ENCODE assay signal across 14 cellular contexts in genomic region chr6:158826819-158827501, GRCh38. TPM values are rescaled to one million over a fixed set of nuclear protein-coding genes. Genes with fewer than 3 reads are reported as not detected.
DNase-seq lines count a peak whose midpoint lies in the region; ATAC-seq, FAIRE-seq and TF ChIP-seq lines count a peak whose summit lies in the region.
"Had no signal": no experiment of that assay in that cellular context is flagged by ENCODE, and none has a peak within 500 bp of the region (broad histone marks: within the 10 kb centered on the region; RNA-seq: fewer than 3 reads in every experiment).

No MANE protein-coding gene starts in this region.

- 0 out of 2 replicates have a peak, but pooled peaks have one; percentile 9 for TF ChIP-seq RAD21 in GM12878 (IDR thresholded peaks at IDR 0.05; ENCODE audit: insufficient read depth, low read depth, low read length)

- 0% methylated on average over 4 of the region's 4 CpGs for WGBS in GM12878 (ENCODE audit: insufficient coverage, insufficient replicate concordance, low lambda C conversion rate, missing lambda C conversion rate)

- no peak overlapping the region; the same call in 1 of the 2 replicates for H3K9ac ChIP-seq in GM12878 (ENCODE audit: control insufficient read depth, insufficient read depth, low read length)

- DNase-seq in GM12891 (ENCODE audit: insufficient read length, low spot score) (peak; percentile 6), GM12878 (ENCODE audit: low read depth, low spot score) (no peak), T-helper 9 cell (no peak), NCI-H69 (lab: John Stamatoyannopoulos, UW) (no peak)
- no peak for DNase-seq in activated T-cell treated with anti-CD3 and anti-CD28 coated beads, Interleukin-2, amount 50 U/mL, for 24 hours
- DNase-seq in stimulated activated naive CD8-positive, alpha-beta T cell treated with anti-CD3 and anti-CD28 coated beads, Interleukin-15, Interleukin-2, amounts not matched to agents 100 U/mL and 50 U/mL, for 24 hours, result no peak
- DNase-seq: activated CD4-positive, CD25-positive, alpha-beta regulatory T cell treated with anti-CD3 and anti-CD28 coated beads, Interleukin-2, amount 50 U/mL, for 72 hours; NCI-H1930; stimulated activated CD4-positive, alpha-beta T cell treated with anti-CD3 and anti-CD28 coated beads, Interleukin-4, amount 100 ng/mL, for 24 hours had no signal

- SMC1A ChIA-PET in GM12878 (lab: Charles Lee; ENCODE audit: uncharacterized antibody, unreplicated experiment), result interaction anchor here (0.7 to 5.7 kb wide), 12 partner anchors 10 to 226 kb away, joined by 3 to 52 read pairs (median 3); no protein-coding TSS in a partner anchor

- RAD21 ChIA-PET in GM12878 (lab: Charles Lee; ENCODE audit: unreplicated experiment), result interaction anchor here (0.7 to 2.4 kb wide), 10 partner anchors 13 to 348 kb away, joined by 3 to 8 read pairs (median 3); partner anchors contain the start of gene DYNLT1

- TF ChIP-seq EP300 in GM12878 (IDR thresholded peaks at IDR 0.05; ENCODE audit: borderline replicate concordance in 1 of 2, control insufficient read depth in 1 of 2, low read depth in 2 of 2, low read length in 2 of 2), result peak in 1 of 2 experiments; percentile 83; a peak in 2 of 4 replicates

- H3K4me1 ChIP-seq in GM12878 (ENCODE audit: control insufficient read depth, insufficient read depth, low read length), result peaks cover 15% of the 10 kb centered on the region

- BruUV-seq in GM12878 (replicated peaks; lab: Mats Ljungman, UMichigan), result no TSS peak

- CTCF ChIA-PET in GM12878 (lab: Yijun Ruan, JAX), result interaction anchor here (0.6 to 1.3 kb wide), 5 partner anchors 11 to 102 kb away, joined by 3 to 5 read pairs (median 3); no protein-coding TSS in a partner anchor

- H3K27ac ChIP-seq in GM12878 (ENCODE audit: control insufficient read depth, insufficient read depth), result peak overlapping the region; percentile 58
- H3K27ac ChIP-seq: C4-2B, HL-60, thoracic aorta had no signal

- H3K27me3 ChIP-seq in GM12878 (replicated peaks in 1 of 2; ENCODE audit: control insufficient read depth in 2 of 2, insufficient read depth in 2 of 2, low read length in 1 of 2), result no peaks in the 10 kb centered on the region

- TF ChIP-seq CTCF in GM12878 (IDR thresholded peaks at IDR 0.05 in 2 of 3, conservative IDR thresholded peaks at IDR 0.05 in 1 of 3; ENCODE audit: control insufficient read depth in 2 of 3, extremely low read depth in 1 of 3, insufficient read depth in 1 of 3, low read depth in 3 of 3, low read length in 3 of 3), result no peak

- H3K9me3 ChIP-seq in GM12878 (replicated peaks; ENCODE audit: control insufficient read depth, insufficient read depth, low read length), result no peaks in the 10 kb centered on the region
- H3K9me3 ChIP-seq: thoracic aorta had no signal

- POLR2A ChIA-PET in GM12878 (lab: Charles Lee), result interaction anchor here (0.5 to 1.9 kb wide), 5 partner anchors 10 to 77 kb away, joined by 4 to 11 read pairs (median 8); no protein-coding TSS in a partner anchor

- no peaks in the 10 kb centered on the region for H3K27me3 Mint-ChIP-seq in activated T-cell treated with anti-CD3 and anti-CD28 coated beads, Interleukin-2, amount 50 U/mL, for 24 hours

- FAIRE-seq in GM12891 (lab: Jason Lieb, UNC) (peak; percentile 71), GM12878 (lab: Jason Lieb, UNC) (peak; percentile 77)

- intact Hi-C loops in GM12878 (cut with micrococcal nuclease; ENCODE audit: unreplicated experiment), result loop anchor here (2.0 kb wide), 1 partner anchor 42 kb away; no protein-coding TSS in a partner anchor

- H3K4me3 Mint-ChIP-seq in activated T-cell treated with anti-CD3 and anti-CD28 coated beads, Interleukin-2, amount 50 U/mL, for 24 hours, result no peak overlapping the region

- H3K4me1 Mint-ChIP-seq in activated T-cell treated with anti-CD3 and anti-CD28 coated beads, Interleukin-2, amount 50 U/mL, for 24 hours (ENCODE audit: low read depth), result peaks cover 13% of the 10 kb centered on the region

- ATAC-seq in GM19463 (IDR thresholded peaks at IDR 0.05; ENCODE audit: unreplicated experiment) (peak; percentile 74), HG03064 (IDR thresholded peaks at IDR 0.05; ENCODE audit: low read depth, unreplicated experiment) (peak; percentile 56), GM12878 (peak; percentile 88)
- ATAC-seq in stimulated activated naive CD8-positive, alpha-beta T cell treated with anti-CD3 and anti-CD28 coated beads, Interleukin-15, Interleukin-2, amounts not matched to agents 100 U/mL and 50 U/mL, for 24 hours, result no peak

- H3K79me2 ChIP-seq in GM12878 (ENCODE audit: control insufficient read depth, insufficient read depth, low read length), result no peaks in the 10 kb centered on the region

- no peaks in the 10 kb centered on the region for H3K36me3 ChIP-seq in GM12878 (ENCODE audit: control insufficient read depth in 2 of 2, insufficient read depth in 2 of 2, low read length in 1 of 2)
- H3K36me3 ChIP-seq: thoracic aorta had no signal

- peak overlapping the region; percentile 5 for H2AFZ ChIP-seq in GM12878 (ENCODE audit: control insufficient read depth, low read depth, low read length)

- H3K4me3 ChIP-seq in GM12878, result no peak overlapping the region; the same call in 1 of the 2 replicates
- H3K4me3 ChIP-seq: thoracic aorta had no signal

- no peaks in the 10 kb centered on the region for H3K36me3 Mint-ChIP-seq in activated T-cell treated with anti-CD3 and anti-CD28 coated beads, Interleukin-2, amount 50 U/mL, for 24 hours (ENCODE audit: low read depth)

- no peak overlapping the region for H3K27ac Mint-ChIP-seq in activated T-cell treated with anti-CD3 and anti-CD28 coated beads, Interleukin-2, amount 50 U/mL, for 24 hours

- H4K20me1 ChIP-seq in GM12878 (ENCODE audit: control insufficient read depth, insufficient read depth), result no peaks in the 10 kb centered on the region

- TF ChIP-seq POLR2A in GM12891 (IDR thresholded peaks at IDR 0.05; ENCODE audit: low read depth, low read length), result no peak
- TF ChIP-seq POLR2A in GM12878 (IDR thresholded peaks at IDR 0.05; ENCODE audit: low read depth, low read length), result no peak

- in situ Hi-C loops in GM12878 (cut with MboI), result no loop called here

- H3K4me2 ChIP-seq in GM12878 (ENCODE audit: control insufficient read depth, insufficient read depth), result peak overlapping the region; percentile 71

- H3K9me3 Mint-ChIP-seq in activated T-cell treated with anti-CD3 and anti-CD28 coated beads, Interleukin-2, amount 50 U/mL, for 24 hours, result no peaks in the 10 kb centered on the region

TF ChIP-seq in GM12891, 5 proteins besides CTCF, POLR2A, EP300 and RAD21:
- TF ChIP-seq SPI1 (IDR thresholded peaks at IDR 0.05; ENCODE audit: low read depth, low read length), result peak; percentile 44; the same call in 1 of the 2 replicates
- no peak for TF ChIP-seq POU2F2 (IDR thresholded peaks at IDR 0.05; ENCODE audit: low read depth, low read length)
- TF ChIP-seq TAF1 (IDR thresholded peaks at IDR 0.05; ENCODE audit: low read depth, low read length), result no peak
- TF ChIP-seq POLR2AphosphoS5 (IDR thresholded peaks at IDR 0.05; ENCODE audit: low read depth, low read length), result no peak
- TF ChIP-seq PAX5 (IDR thresholded peaks at IDR 0.05; ENCODE audit: insufficient read depth, low read length, severe bottlenecking), result no peak
TF ChIP-seq in GM12891: peak in this region for 1.

TF ChIP-seq in GM12878, 131 proteins besides CTCF, POLR2A, EP300 and RAD21 (continues in another document):
- TF ChIP-seq SMAD5 (IDR thresholded peaks at IDR 0.05; ENCODE audit: low read depth), result no peak
- peak; percentile 67; the same call in 1 of the 2 replicates for TF ChIP-seq TCF3 (IDR thresholded peaks at IDR 0.05; ENCODE audit: borderline replicate concordance, insufficient read depth, low read depth, low read length)
- no peak for TF ChIP-seq TARDBP (IDR thresholded peaks at IDR 0.05; ENCODE audit: borderline replicate concordance)
- peak; percentile 77; the same call in 1 of the 2 replicates for TF ChIP-seq RELB (IDR thresholded peaks at IDR 0.05; ENCODE audit: low read depth)
- 0 out of 2 replicates have a peak, but pooled peaks have one; percentile 39 for TF ChIP-seq IKZF1 (conservative IDR thresholded peaks at IDR 0.05)
- no peak for TF ChIP-seq MXI1 (IDR thresholded peaks at IDR 0.05; ENCODE audit: low read depth, low read length)
- TF ChIP-seq RBBP5 (conservative IDR thresholded peaks at IDR 0.05), result no peak
- peak; percentile 14 to 55; a peak in 3 of 4 replicates for TF ChIP-seq IKZF2 (IDR thresholded peaks at IDR 0.05)
- TF ChIP-seq ZNF217 (IDR thresholded peaks at IDR 0.05), result no peak
- TF ChIP-seq ZNF622 (IDR thresholded peaks at IDR 0.05), result no peak
- TF ChIP-seq SMC3 (IDR thresholded peaks at IDR 0.05; ENCODE audit: borderline replicate concordance, low read length), result 0 out of 2 replicates have a peak, but pooled peaks have one; percentile 0

RNA-seq across cellular contexts. Expression of gene EZR, which starts 7.8 kb away (rescaled TPM):
- polyA plus RNA-seq in GM12891 (2012; ENCODE audit: low read depth, missing spikeins), result 166 TPM
- total RNA-seq in GM12878 (2013; cell fraction: nucleolus; rRNA removed), result 54.4 and 55.1 TPM in 2 replicates
- total RNA-seq in GM12878 (2014; rRNA removed) (189 and 200 TPM in 2 replicates), GM12878 (2014; rRNA removed; fragmentation: Illumina TruSeq; extraction: Trizol) (155 and 160 TPM in 2 replicates), GM12878 (2021) (248 and 249 TPM in 2 replicates)
- 148 TPM for polyA plus RNA-seq in GM12878 (2011; ENCODE audit: low read depth)
- polyA plus RNA-seq in GM12878 (2011; rRNA removed) (93.4 and 128 TPM in 2 replicates), GM12878 (2014; fragmentation: Illumina TruSeq; extraction: Trizol) (141 and 160 TPM in 2 replicates), GM12878 (2014; fragmentation: Nextera tagmentation; extraction: Ambion mirVana) (10 to 100 TPM; 79.1 to 98.6 TPM), GM12878 (2014; rRNA removed) (162 and 171 TPM in 2 replicates), GM12878 (2016; fragmentation: Nextera tagmentation; extraction: Ambion mirVana) (100 to 1,000 TPM; 277 to 282 TPM)
- 112 and 120 TPM in 2 replicates for polyA plus RNA-seq in GM12878 (2011; cell fraction: cytosol; rRNA removed)
- polyA plus RNA-seq in GM12878 (2011; cell fraction: nucleus; rRNA removed), result 120 and 221 TPM in 2 replicates
- 164 and 171 TPM in 2 replicates for polyA plus RNA-seq in GM12878 (2012)
- polyA minus RNA-seq in GM12878 (2011; rRNA and poly(A)+ RNA removed), result 93.4 and 100 TPM in 2 replicates
- 46.6 and 47.4 TPM in 2 replicates for polyA minus RNA-seq in GM12878 (2011; cell fraction: cytosol; rRNA and poly(A)+ RNA removed)
- polyA minus RNA-seq in GM12878 (2011; cell fraction: nucleus; rRNA and poly(A)+ RNA removed), result 24.4 and 59.1 TPM in 2 replicates
